ENCODE assay signal across 19 cellular contexts in genomic region chr2:164617466-164617865, GRCh38. TPM values are rescaled to one million over a fixed set of nuclear protein-coding genes. Genes with fewer than 3 reads are reported as not detected.
DNase-seq lines count a peak whose midpoint lies in the region; TF ChIP-seq lines count a peak whose summit lies in the region.
"Had no signal": no experiment of that assay in that cellular context is flagged by ENCODE, and none has a peak within 500 bp of the region (broad histone marks: within the 10 kb centered on the region; RNA-seq: fewer than 3 reads in every experiment).

No MANE protein-coding gene starts in this region.

- no peaks in the 10 kb centered on the region for H3K36me3 ChIP-seq in adrenal gland (replicated peaks in 1 of 2)
- H3K36me3 ChIP-seq: MG63, neutrophil had no signal

- TF ChIP-seq CTCF in AG10803 (conservative IDR thresholded peaks at IDR 0.05; ENCODE audit: low read length) (no peak), astrocyte of the spinal cord (IDR thresholded peaks at IDR 0.05; ENCODE audit: low read depth, low read length) (no peak), adrenal gland (IDR thresholded peaks at IDR 0.05) (no peak)

- TF ChIP-seq POLR2A in adrenal gland (IDR thresholded peaks at IDR 0.05), result no peak

- 73 to 88% (median 82%) methylated on average over 2 of the region's 2 CpGs for WGBS in adrenal gland, 4 donors

- H3K4me3 ChIP-seq in AG10803 (ENCODE audit: low read length) (no peak overlapping the region), astrocyte of the spinal cord (ENCODE audit: low read depth, low read length) (no peak overlapping the region), adrenal gland (no peak overlapping the region)
- H3K4me3 ChIP-seq: MG63, SK-N-MC had no signal

- no peaks in the 10 kb centered on the region for H3K36me3 Mint-ChIP-seq in activated naive CD8-positive, alpha-beta T cell treated with anti-CD3 and anti-CD28 coated beads for 36 hours
- H3K36me3 Mint-ChIP-seq: activated naive CD8-positive, alpha-beta T cell treated with anti-CD3 and anti-CD28 coated beads, Interleukin-2, amount 10 ng/mL, durations not matched to agents 7 days and 5 days had no signal

- H3K9me3 Mint-ChIP-seq in activated naive CD8-positive, alpha-beta T cell treated with anti-CD3 and anti-CD28 coated beads for 36 hours, result no peaks in the 10 kb centered on the region
- H3K9me3 Mint-ChIP-seq: activated naive CD8-positive, alpha-beta T cell treated with anti-CD3 and anti-CD28 coated beads, Interleukin-2, amount 10 ng/mL, durations not matched to agents 7 days and 5 days; activated T-helper 17 cell treated with anti-CD3 and anti-CD28 coated beads, Interleukin-2, amount 50 U/mL, for 72 hours had no signal

- intact Hi-C loops in adrenal gland (cut with DNase I), result no loop called here

- H3K4me3 Mint-ChIP-seq in activated naive CD8-positive, alpha-beta T cell treated with anti-CD3 and anti-CD28 coated beads for 36 hours, result no peak overlapping the region
- H3K4me3 Mint-ChIP-seq: activated naive CD8-positive, alpha-beta T cell treated with anti-CD3 and anti-CD28 coated beads, Interleukin-2, amount 10 ng/mL, durations not matched to agents 7 days and 5 days; activated T-helper 17 cell treated with anti-CD3 and anti-CD28 coated beads, Interleukin-2, amount 50 U/mL, for 72 hours had no signal

- no peaks in the 10 kb centered on the region for H3K9me3 ChIP-seq in adrenal gland (replicated peaks in 1 of 3)
- H3K9me3 ChIP-seq: MG63, neutrophil had no signal

- in situ Hi-C loops in astrocyte of the spinal cord (cut with HindIII; ENCODE audit: low sequenced_read_pairs), result no loop called here

- H3K27ac Mint-ChIP-seq in activated naive CD8-positive, alpha-beta T cell treated with anti-CD3 and anti-CD28 coated beads for 36 hours, result no peak overlapping the region
- H3K27ac Mint-ChIP-seq: activated naive CD8-positive, alpha-beta T cell treated with anti-CD3 and anti-CD28 coated beads, Interleukin-2, amount 10 ng/mL, durations not matched to agents 7 days and 5 days; activated T-helper 17 cell treated with anti-CD3 and anti-CD28 coated beads, Interleukin-2, amount 50 U/mL, for 72 hours had no signal

- H3K4me1 ChIP-seq in adrenal gland (replicated peaks in 1 of 2), result peaks cover 7 to 8% of the 10 kb centered on the region in 2 donors

- H3K27ac ChIP-seq in adrenal gland, result no peak overlapping the region
- H3K27ac ChIP-seq: neutrophil, SK-N-MC had no signal

- peaks cover 3% of the 10 kb centered on the region for H3K4me1 Mint-ChIP-seq in activated naive CD8-positive, alpha-beta T cell treated with anti-CD3 and anti-CD28 coated beads for 36 hours
- H3K4me1 Mint-ChIP-seq: activated naive CD8-positive, alpha-beta T cell treated with anti-CD3 and anti-CD28 coated beads, Interleukin-2, amount 10 ng/mL, durations not matched to agents 7 days and 5 days; activated T-helper 17 cell treated with anti-CD3 and anti-CD28 coated beads, Interleukin-2, amount 50 U/mL, for 72 hours had no signal

- H3K27me3 Mint-ChIP-seq in activated naive CD8-positive, alpha-beta T cell treated with anti-CD3 and anti-CD28 coated beads for 36 hours, result peaks cover 29% of the 10 kb centered on the region

- peak; percentile 35 for DNase-seq in AG10803 (ENCODE audit: low read depth)
- peak; percentile 42 for DNase-seq in HS-5 (ENCODE audit: low read depth)
- DNase-seq in astrocyte of the spinal cord (ENCODE audit: low read depth, low spot score), result peak; percentile 20
- DNase-seq in iris pigment epithelial cell (ENCODE audit: low read depth), result peak; percentile 38
- DNase-seq in COLO829 (ENCODE audit: low spot score), result no peak
- DNase-seq in adrenal gland, result no peak
- DNase-seq in activated naive CD8-positive, alpha-beta T cell treated with anti-CD3 and anti-CD28 coated beads for 36 hours, result no peak
- no peak for DNase-seq in NCI-H2107 treated with DMSO at 0.1 percent for 48 hours (lab: John Stamatoyannopoulos, UW; ENCODE audit: unreplicated experiment)
- DNase-seq: activated naive CD8-positive, alpha-beta T cell treated with anti-CD3 and anti-CD28 coated beads, Interleukin-2, amount 10 ng/mL, durations not matched to agents 7 days and 5 days; caudate nucleus; DMS79 treated with DMSO at 0.1 percent for 48 hours; MG63; NCI-H1436 treated with DMSO at 0.1 percent for 48 hours; NCI-H2171; NCI-H774; T1000 had no signal

- no peaks in the 10 kb centered on the region for H3K27me3 ChIP-seq in adrenal gland
- H3K27me3 ChIP-seq: MG63 had no signal

RNA-seq across cellular contexts. Expression of gene GRB14, which starts 3.8 kb away (rescaled TPM):
- 10 to 100 TPM in 7 of 8 donors, 1 to 10 TPM in 1; 4.8 to 60.9 (median 35.7) TPM for total RNA-seq in adrenal gland
- 100 to 1,000 TPM in 2 of 3 donors, 10 to 100 TPM in 1; 37.1 to 280 (median 152) TPM for polyA plus RNA-seq in adrenal gland
- total RNA-seq in activated naive CD8-positive, alpha-beta T cell treated with anti-CD3 and anti-CD28 coated beads for 36 hours, result not detected
- total RNA-seq: activated naive CD8-positive, alpha-beta T cell treated with anti-CD3 and anti-CD28 coated beads, Interleukin-2, amount 10 ng/mL, durations not matched to agents 7 days and 5 days; activated T-helper 17 cell treated with anti-CD3 and anti-CD28 coated beads, Interleukin-2, amount 50 U/mL, for 72 hours had no signal

Comparison
In these comparisons a context has a peak if more than half of its experiments do, and no peak if none do; other contexts are left out.
1. DNase-seq: peak in AG10803 (single experiment), HS-5 (single experiment), astrocyte of the spinal cord (single experiment) and iris pigment epithelial cell (single experiment); none in COLO829 (single experiment), adrenal gland (0 of 7), activated naive CD8-positive, alpha-beta T cell treated with anti-CD3 and anti-CD28 coated beads for 36 hours (single experiment) and NCI-H2107 treated with DMSO at 0.1 percent for 48 hours (single experiment).
2. RNA of gene GRB14, which starts 3.8 kb away (total RNA-seq): 4.8 to 60.9 TPM in adrenal gland; not detected in activated naive CD8-positive, alpha-beta T cell treated with anti-CD3 and anti-CD28 coated beads for 36 hours; every median in the first group is over 4 times any median in the second.